In genomic region chr5:57302164-57302563, GRCh38 we compare ENCODE assay signal across 9 cellular contexts.
DNase-seq lines count a peak whose midpoint lies in the region; ATAC-seq and TF ChIP-seq lines count a peak whose summit lies in the region.
"Had no signal": no experiment of that assay in that cellular context is flagged by ENCODE, and none has a peak within 500 bp of the region (broad histone marks: within the 10 kb centered on the region; RNA-seq: fewer than 3 reads in every experiment).

No MANE protein-coding gene starts in this region.

- DNase-seq in HUDEP-2 (lab: John Stamatoyannopoulos, UW; ENCODE audit: unreplicated experiment in 76 of 76) (peak in 59 of 76 experiments; percentile 2 to 73 (median 29)), retinal pigment epithelial cell (ENCODE audit: low read depth) (peak; percentile 61), T-helper 9 cell (no peak), hypothalamus (lab: John Stamatoyannopoulos, UW) (no peak), right atrium auricular region (ENCODE audit: low spot score) (no peak), NCI-H1105 treated with DMSO at 0.1 percent for 48 hours (lab: John Stamatoyannopoulos, UW) (no peak)
- peak; percentile 53 to 61 for DNase-seq in activated T-cell treated with anti-CD3 and anti-CD28 coated beads, Interleukin-2, amount 50 U/mL, for 72 hours

- H3K36me3 Mint-ChIP-seq in activated T-cell treated with anti-CD3 and anti-CD28 coated beads, Interleukin-2, amount 50 U/mL, for 72 hours (ENCODE audit: insufficient read depth in 2 of 2): peaks cover 1 to 3% of the 10 kb centered on the region in 2 donors

- ATAC-seq in GM18909 (IDR thresholded peaks at IDR 0.05; ENCODE audit: poor library complexity, unreplicated experiment): peak; percentile 58
- peak; percentile 57 to 64 for ATAC-seq in activated T-cell treated with anti-CD3 and anti-CD28 coated beads, Interleukin-2, amount 50 U/mL, for 72 hours (replicated peaks in 1 of 2)

- H3K4me1 Mint-ChIP-seq in activated T-cell treated with anti-CD3 and anti-CD28 coated beads, Interleukin-2, amount 50 U/mL, for 72 hours (ENCODE audit: low read depth): peaks cover 45% of the 10 kb centered on the region

- no peak overlapping the region for H3K4me3 ChIP-seq in retinal pigment epithelial cell (ENCODE audit: low read length)
- H3K4me3 ChIP-seq in right atrium auricular region: no peak overlapping the region

- no peaks in the 10 kb centered on the region for H3K27me3 ChIP-seq in right atrium auricular region

- H3K27ac Mint-ChIP-seq in activated T-cell treated with anti-CD3 and anti-CD28 coated beads, Interleukin-2, amount 50 U/mL, for 72 hours: peak overlapping the region; percentile 17
- H3K27ac Mint-ChIP-seq: memory B cell had no signal

- no peak overlapping the region for H3K4me3 Mint-ChIP-seq in activated T-cell treated with anti-CD3 and anti-CD28 coated beads, Interleukin-2, amount 50 U/mL, for 72 hours
- H3K4me3 Mint-ChIP-seq: memory B cell had no signal

- peaks cover 0 to 12% of the 10 kb centered on the region in 2 donors for H3K9me3 ChIP-seq in right atrium auricular region

- H3K27me3 Mint-ChIP-seq in activated T-cell treated with anti-CD3 and anti-CD28 coated beads, Interleukin-2, amount 50 U/mL, for 72 hours (ENCODE audit: low read depth): no peaks in the 10 kb centered on the region
- H3K27me3 Mint-ChIP-seq: memory B cell had no signal

- peaks cover 3% of the 10 kb centered on the region in 2 donors for H3K9me3 Mint-ChIP-seq in activated T-cell treated with anti-CD3 and anti-CD28 coated beads, Interleukin-2, amount 50 U/mL, for 72 hours

- H3K36me3 ChIP-seq in right atrium auricular region: no peaks in the 10 kb centered on the region

- H3K27ac ChIP-seq in right atrium auricular region: no peak overlapping the region

- peak; percentile 37 for TF ChIP-seq CTCF in retinal pigment epithelial cell (conservative IDR thresholded peaks at IDR 0.05; ENCODE audit: low read depth, low read length)
- TF ChIP-seq CTCF in right atrium auricular region (IDR thresholded peaks at IDR 0.05): no peak

- H3K4me1 ChIP-seq in right atrium auricular region: peaks cover 0 to 12% of the 10 kb centered on the region in 2 donors

Comparison
In these comparisons a context has a peak if more than half of its experiments do, and no peak if none do; other contexts are left out.
1. DNase-seq: peak in HUDEP-2 (59 of 76), activated T-cell treated with anti-CD3 and anti-CD28 coated beads, Interleukin-2, amount 50 U/mL, for 72 hours (2 of 2) and retinal pigment epithelial cell (single experiment); none in T-helper 9 cell (single experiment), hypothalamus (0 of 51), right atrium auricular region (single experiment) and NCI-H1105 treated with DMSO at 0.1 percent for 48 hours (single experiment).